Comparison of ENCODE assay signal across 8 cellular contexts in genomic region chr7:114865564-114865963, GRCh38. TPM values are rescaled to one million over a fixed set of nuclear protein-coding genes. Genes with fewer than 3 reads are reported as not detected.
DNase-seq lines count a peak whose midpoint lies in the region; ATAC-seq, FAIRE-seq and TF ChIP-seq lines count a peak whose summit lies in the region.

No MANE protein-coding gene starts in this region.

- no peak overlapping the region for H4K5ac ChIP-seq in H1 (ENCODE audit: insufficient read length, low read depth, low read length)

- no peaks in the 10 kb centered on the region for H3K9me3 ChIP-seq in GM23248 (ENCODE audit: low read depth)
- H3K9me3 ChIP-seq in H1 (ENCODE audit: insufficient read depth in 2 of 2, low read depth in 1 of 2, low read length in 1 of 2): no peaks in the 10 kb centered on the region
- no peaks in the 10 kb centered on the region for H3K9me3 ChIP-seq in naive thymus-derived CD4-positive, alpha-beta T cell (ENCODE audit: control insufficient read depth in 2 of 3, low read length in 3 of 3)

- H3K9me3 Mint-ChIP-seq in naive thymus-derived CD4-positive, alpha-beta T cell: peaks cover 0 to 5% (median 0%) of the 10 kb centered on the region in 11 donors

- POLR2A ChIA-PET in H1 (lab: Charles Lee; ENCODE audit: partially characterized antibody): no interaction called here
- POLR2A ChIA-PET in naive thymus-derived CD4-positive, alpha-beta T cell (lab: Charles Lee): interaction anchor here (0.5 kb wide), 1 partner anchor 63 kb away, joined by 3 read pairs; no protein-coding TSS in a partner anchor

- TF ChIP-seq POLR2A in H1 (IDR thresholded peaks at IDR 0.05; ENCODE audit: control extremely low read depth in 1 of 2, low read depth in 2 of 2, low read length in 2 of 2): no peak

- H3K4ac ChIP-seq in H1 (replicated peaks; ENCODE audit: insufficient read length, low read depth, low read length): no peak overlapping the region

- WGBS in GM23248 (ENCODE audit: low coverage in 1 of 2, low lambda C conversion rate in 2 of 2, missing lambda C conversion rate in 2 of 2), 2 experiments: 96 to 97% methylated on average over 1 of the region's 1 CpG
- 79% methylated on average over 1 of the region's 1 CpG; no CpG with 5 or more reads in 1 of the 2 experiments for WGBS in H1 (ENCODE audit: extremely low coverage in 1 of 2, insufficient coverage in 1 of 2, insufficient read length in 1 of 2, insufficient replicate concordance in 2 of 2, low coverage in 1 of 2, low lambda C conversion rate in 2 of 2, missing lambda C conversion rate in 1 of 2), 2 experiments

- no peak overlapping the region for H4K91ac ChIP-seq in H1 (replicated peaks; ENCODE audit: insufficient read length, low read length)

- H3K18ac ChIP-seq in H1 (ENCODE audit: extremely low read depth, low read length): no peak overlapping the region

- CTCF ChIA-PET in H1 (lab: Charles Lee; ENCODE audit: partially characterized antibody): interaction anchor here (0.5 to 2.1 kb wide), 32 partner anchors 9 to 985 kb away, joined by 3 to 12 read pairs (median 3); no protein-coding TSS in a partner anchor
- CTCF ChIA-PET in naive thymus-derived CD4-positive, alpha-beta T cell (lab: Charles Lee): interaction anchor here (0.6 to 8.6 kb wide), 15 partner anchors 10 to 1341 kb away, joined by 3 to 80 read pairs (median 4); no protein-coding TSS in a partner anchor

- H3K23me2 ChIP-seq in H1 (ENCODE audit: low read depth, low read length): no peaks in the 10 kb centered on the region

- no peak overlapping the region for H3K14ac ChIP-seq in H1 (ENCODE audit: insufficient read length)

- no peak overlapping the region for H2BK5ac ChIP-seq in H1 (ENCODE audit: low read depth, low read length)

- TF ChIP-seq CTCF in GM12873 (IDR thresholded peaks at IDR 0.05; ENCODE audit: insufficient read depth, low read depth, low read length, missing control alignments) (peak; percentile 85), H1 (IDR thresholded peaks at IDR 0.05; ENCODE audit: control extremely low read depth in 1 of 3, insufficient read depth in 1 of 3, low read depth in 1 of 3, low read length in 3 of 3) (peak; percentile 64 to 79 (median 75))

- H3K27me3 Mint-ChIP-seq in naive thymus-derived CD4-positive, alpha-beta T cell: no peaks in the 10 kb centered on the region

- peak; percentile 95 to 98 for TF ChIP-seq RAD21 in H1 (IDR thresholded peaks at IDR 0.05 in 1 of 2, conservative IDR thresholded peaks at IDR 0.05 in 1 of 2; ENCODE audit: low read depth in 2 of 2, low read length in 2 of 2)

- H3K27ac Mint-ChIP-seq in naive thymus-derived CD4-positive, alpha-beta T cell: no peak overlapping the region

- no peak overlapping the region for H4K8ac ChIP-seq in H1 (ENCODE audit: extremely low read depth, insufficient read depth, low read length)

- H3K4me3 Mint-ChIP-seq in naive thymus-derived CD4-positive, alpha-beta T cell: no peak overlapping the region

- no peak for TF ChIP-seq EP300 in H1 (IDR thresholded peaks at IDR 0.05; ENCODE audit: borderline replicate concordance in 1 of 2, low read depth in 2 of 2, low read length in 2 of 2)

- no peak overlapping the region for H3K56ac ChIP-seq in H1 (replicated peaks; ENCODE audit: insufficient read length, low read depth, low read length)

- no peak overlapping the region for H2AFZ ChIP-seq in GM23248
- no peak overlapping the region for H2AFZ ChIP-seq in H1 (ENCODE audit: low read length)

- H4K20me1 ChIP-seq in GM23248 (ENCODE audit: insufficient read depth) (no peaks in the 10 kb centered on the region), H1 (replicated peaks in 1 of 2; ENCODE audit: control insufficient read depth in 1 of 2, insufficient read depth in 2 of 2, low read length in 2 of 2) (no peaks in the 10 kb centered on the region)

- H3K27me3 ChIP-seq in GM23248 (replicated peaks; ENCODE audit: insufficient read depth) (no peaks in the 10 kb centered on the region), H1 (replicated peaks in 1 of 4; ENCODE audit: control insufficient read depth in 3 of 4, extremely low read depth in 1 of 4, insufficient read depth in 3 of 4, low read length in 3 of 4) (no peaks in the 10 kb centered on the region)
- H3K27me3 ChIP-seq in naive thymus-derived CD4-positive, alpha-beta T cell (ENCODE audit: control insufficient read depth in 2 of 2, insufficient read depth in 2 of 2, low read length in 2 of 2): no peaks in the 10 kb centered on the region

- no peak overlapping the region for H3K4me3 ChIP-seq in GM23248
- H3K4me3 ChIP-seq in H1 (ENCODE audit: extremely low read depth in 1 of 4, insufficient read depth in 2 of 4, low read depth in 3 of 4, low read length in 4 of 4): no peak overlapping the region
- H3K4me3 ChIP-seq in naive thymus-derived CD4-positive, alpha-beta T cell (ENCODE audit: low read length): no peak overlapping the region

- no peak overlapping the region for H2BK12ac ChIP-seq in H1 (ENCODE audit: low read depth, low read length)

- no peak overlapping the region for H2AK5ac ChIP-seq in H1 (ENCODE audit: low read depth, low read length)

- H2BK15ac ChIP-seq in H1 (ENCODE audit: low read length): no peak overlapping the region

- H3F3A ChIP-seq in GM23248 (ENCODE audit: insufficient read depth): peaks cover 12% of the 10 kb centered on the region; the same call in 1 of the 2 replicates

- no peaks in the 10 kb centered on the region for H3K9me2 ChIP-seq in GM23248 (ENCODE audit: insufficient read depth)

- H2BK20ac ChIP-seq in H1 (ENCODE audit: low read length): no peak overlapping the region

- H3K4me1 Mint-ChIP-seq in naive thymus-derived CD4-positive, alpha-beta T cell: peaks cover 0 to 6% (median 0%) of the 10 kb centered on the region in 7 donors

- H3K36me3 ChIP-seq in GM23248 (ENCODE audit: low read depth): no peaks in the 10 kb centered on the region
- H3K36me3 ChIP-seq in H1 (ENCODE audit: control insufficient read depth in 2 of 4, insufficient read depth in 4 of 4, low read length in 3 of 4): no peaks in the 10 kb centered on the region
- no peaks in the 10 kb centered on the region for H3K36me3 ChIP-seq in naive thymus-derived CD4-positive, alpha-beta T cell (ENCODE audit: control insufficient read depth in 2 of 3, insufficient read depth in 3 of 3, low read length in 3 of 3)

- intact Hi-C loops in naive thymus-derived CD4-positive, alpha-beta T cell (cut with micrococcal nuclease): loop anchor here (1.0 to 10.0 kb wide), 11 partner anchors 57 to 987 kb away; partner anchors contain the start of gene MDFIC (in 1 of the 2)

- 0 out of 2 replicates have a peak, but pooled peaks cover 7% of the 10 kb centered on the region for H3K4me1 ChIP-seq in GM23248 (ENCODE audit: insufficient read depth)
- no peaks in the 10 kb centered on the region for H3K4me1 ChIP-seq in H1 (replicated peaks in 1 of 4; ENCODE audit: control insufficient read depth in 3 of 4, insufficient read depth in 4 of 4, low read length in 3 of 4)
- no peaks in the 10 kb centered on the region for H3K4me1 ChIP-seq in naive thymus-derived CD4-positive, alpha-beta T cell (ENCODE audit: control insufficient read depth in 2 of 2, insufficient read depth in 2 of 2, low read length in 2 of 2)

- FAIRE-seq in H1 (lab: Jason Lieb, UNC): peak; percentile 92

- no peaks in the 10 kb centered on the region for H3K79me1 ChIP-seq in H1 (ENCODE audit: low read depth, low read length)

- peak; percentile 71 for DNase-seq in GM23248
- DNase-seq in M059J (ENCODE audit: low read depth): peak; percentile 34
- DNase-seq in activated CD4-positive, alpha-beta T cell treated with anti-CD3 and anti-CD28 coated beads, Interleukin-2, amount 50 U/mL, for 24 hours (ENCODE audit: low read depth in 1 of 2, low spot score in 1 of 2): peak; percentile 24 to 63
- DNase-seq in H1 (ENCODE audit: low read depth in 1 of 2, low spot score in 2 of 2): peak in 1 of 2 experiments; percentile 55
- DNase-seq in naive thymus-derived CD4-positive, alpha-beta T cell: peak; percentile 12 to 60 (median 42)
- peak; percentile 64 for DNase-seq in stimulated activated naive CD8-positive, alpha-beta T cell treated with anti-CD3 and anti-CD28 coated beads, Interleukin-15, Interleukin-2, amounts not matched to agents 100 U/mL and 50 U/mL, for 24 hours
- DNase-seq in NCI-H2196 treated with DMSO at 0.1 percent for 48 hours (lab: John Stamatoyannopoulos, UW; ENCODE audit: unreplicated experiment): no peak

- H3K23ac ChIP-seq in H1 (ENCODE audit: insufficient read length): no peak overlapping the region

- in situ Hi-C loops in GM23248 (cut with MboI): loop anchor here (10.0 kb wide), 1 partner anchor 989 kb away; no protein-coding TSS in a partner anchor

- H3K9ac ChIP-seq in GM23248 (no peak overlapping the region), H1 (replicated peaks in 1 of 4; ENCODE audit: extremely low read depth in 1 of 4, low read depth in 3 of 4, low read length in 3 of 4) (no peak overlapping the region)

- H3K36me3 Mint-ChIP-seq in naive thymus-derived CD4-positive, alpha-beta T cell: peaks cover 0 to 4% (median 0%) of the 10 kb centered on the region in 5 donors

- H3K79me2 ChIP-seq in GM23248 (ENCODE audit: insufficient read depth): no peaks in the 10 kb centered on the region
- no peaks in the 10 kb centered on the region for H3K79me2 ChIP-seq in H1 (ENCODE audit: control insufficient read depth in 1 of 2, insufficient read depth in 2 of 2, low read length in 2 of 2)

- H2BK120ac ChIP-seq in H1 (replicated peaks; ENCODE audit: low read depth, low read length): no peak overlapping the region

- H3K27ac ChIP-seq in GM23248 (no peak overlapping the region), H1 (ENCODE audit: low read depth, low read length) (no peak overlapping the region)
- no peak overlapping the region for H3K27ac ChIP-seq in naive thymus-derived CD4-positive, alpha-beta T cell (ENCODE audit: low read depth, low read length)

- H3K4me2 ChIP-seq in GM23248 (ENCODE audit: unreplicated experiment) (no peak overlapping the region), H1 (ENCODE audit: insufficient read depth in 1 of 2, low read depth in 2 of 2, low read length in 2 of 2) (no peak overlapping the region)

- ATAC-seq in naive thymus-derived CD4-positive, alpha-beta T cell: peak; percentile 81
- ATAC-seq in stimulated activated naive CD8-positive, alpha-beta T cell treated with anti-CD3 and anti-CD28 coated beads, Interleukin-15, Interleukin-2, amounts not matched to agents 100 U/mL and 50 U/mL, for 24 hours: peak; percentile 89

RNA-seq across cellular contexts. Expression of gene MDFIC, which starts 56.3 kb away (rescaled TPM):
- total RNA-seq in GM23248 (2014; rRNA removed; shearing (Covaris generic)): 50.3 and 53.1 TPM in 2 replicates
- 23.0 and 23.8 TPM in 2 replicates for polyA plus RNA-seq in GM23248 (2016; fragmentation: Nextera tagmentation; extraction: Ambion mirVana)
- total RNA-seq in M059J (2014; rRNA removed; shearing (Covaris generic)): 13.6 and 19.1 TPM in 2 replicates
- 11.4 TPM in 2 replicates for total RNA-seq in H1 (2021; fragmentation: NEBNext Ultra II Directional; extraction: Animal tissue kit (Norgen Biotek cat#: 25700))
- polyA plus RNA-seq in H1 (2011; rRNA removed): 1.6 and 2.3 TPM in 2 replicates
- 2.7 TPM for polyA plus RNA-seq in H1 (2011; cell fraction: cytosol; rRNA removed)
- polyA plus RNA-seq in H1 (2011; cell fraction: nucleus; rRNA removed): 5.2 TPM
- 5.1 to 10.5 TPM (median 7.4 TPM) in 4 replicates for polyA plus RNA-seq in H1 (2012, experiment 1 of 2)
- 0.85 TPM for polyA plus RNA-seq in H1 (2012, experiment 2 of 2)
- polyA plus RNA-seq in H1 (2013, experiment 1 of 2): 10.9 TPM
- 10.7 TPM for polyA plus RNA-seq in H1 (2013, experiment 2 of 2)
- polyA minus RNA-seq in H1 (2011; rRNA and poly(A)+ RNA removed): 4.7 and 9.3 TPM in 2 replicates
- polyA minus RNA-seq in H1 (2011; cell fraction: cytosol; rRNA and poly(A)+ RNA removed): 10.3 TPM
- 10.4 TPM for polyA minus RNA-seq in H1 (2011; cell fraction: nucleus; rRNA and poly(A)+ RNA removed)
- total RNA-seq in naive thymus-derived CD4-positive, alpha-beta T cell: 10 to 100 TPM; 48.5 to 84.5 (median 57.0) TPM
- 10 to 100 TPM; 73.8 to 90.8 TPM for polyA plus RNA-seq in naive thymus-derived CD4-positive, alpha-beta T cell
